Comparison of ENCODE assay signal across 8 cellular contexts in the genomic region with DNA sequence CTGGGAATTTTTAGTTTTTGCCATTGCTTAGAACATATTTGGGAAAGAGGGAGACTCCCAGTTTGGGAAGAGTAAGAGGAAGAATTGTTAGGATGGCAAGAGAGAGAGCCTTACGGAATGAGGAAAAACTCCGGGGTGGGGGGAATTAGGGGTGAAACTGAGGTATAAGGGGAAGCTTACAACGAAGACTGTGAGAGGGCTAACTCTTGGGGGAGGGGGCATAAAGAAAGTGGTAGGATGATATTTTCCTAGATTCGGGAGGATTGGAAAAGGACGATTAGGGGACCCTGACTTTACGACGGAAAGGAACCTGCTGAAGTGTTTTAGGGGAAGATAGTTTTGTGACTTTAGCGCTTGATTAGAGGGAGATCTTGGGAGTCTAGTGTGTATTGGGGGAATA. TPM values are rescaled to one million over a fixed set of nuclear protein-coding genes. Genes with fewer than 3 reads are reported as not detected.
A peak's percentile ranks its signal among the peaks of the same experiment; 100 is the strongest.
DNase-seq lines count a peak whose midpoint lies in the region; ATAC-seq and TF ChIP-seq lines count a peak whose summit lies in the region.

No MANE protein-coding gene starts in this region.

- H4K20me1 ChIP-seq in BLaER1, result peaks cover 43% of the 10 kb centered on the region; the same call in 1 of the 2 replicates
- H4K20me1 ChIP-seq in Karpas-422 (ENCODE audit: insufficient read depth, low read depth, low read length), result peaks cover 10% of the 10 kb centered on the region; the same call in 1 of the 2 replicates

- H3K27ac ChIP-seq in BLaER1, result peak overlapping the region; percentile 84
- H3K27ac ChIP-seq in Karpas-422 (ENCODE audit: low read length), result peak overlapping the region; percentile 94
- H3K27ac ChIP-seq in naive thymus-derived CD4-positive, alpha-beta T cell (ENCODE audit: low read depth, low read length), result peak overlapping the region; percentile 87

- CTCF ChIA-PET in naive thymus-derived CD4-positive, alpha-beta T cell (lab: Charles Lee), result interaction anchor here (1.1 kb wide), 1 partner anchor 23 kb away, joined by 4 read pairs; no protein-coding TSS in a partner anchor

- peaks cover 56% of the 10 kb centered on the region for H3K79me2 ChIP-seq in Karpas-422 (ENCODE audit: low read length)

- no peak for ATAC-seq in naive thymus-derived CD4-positive, alpha-beta T cell

- no peaks in the 10 kb centered on the region for H3K27me3 Mint-ChIP-seq in naive thymus-derived CD4-positive, alpha-beta T cell

- H3K9me2 ChIP-seq in Karpas-422 (replicated peaks; ENCODE audit: insufficient read depth, low read length), result no peaks in the 10 kb centered on the region

- H3K4me3 Mint-ChIP-seq in naive thymus-derived CD4-positive, alpha-beta T cell, result peak overlapping the region; percentile 89 to 98 (median 95)

- peaks cover 14% of the 10 kb centered on the region; the same call in 1 of the 2 replicates for H3K4me1 ChIP-seq in BLaER1
- H3K4me1 ChIP-seq in Karpas-422 (ENCODE audit: low read length), result peaks cover 67% of the 10 kb centered on the region
- H3K4me1 ChIP-seq in naive thymus-derived CD4-positive, alpha-beta T cell (ENCODE audit: control insufficient read depth in 2 of 2, insufficient read depth in 2 of 2, low read length in 2 of 2), result peaks cover 3 to 4% of the 10 kb centered on the region in 2 donors

- H3K4me2 ChIP-seq in BLaER1, result peak overlapping the region; percentile 64
- peak overlapping the region; percentile 77 for H3K4me2 ChIP-seq in Karpas-422 (ENCODE audit: low read depth, low read length, poor library complexity, severe bottlenecking)

- peaks cover 8 to 27% (median 17%) of the 10 kb centered on the region in 7 donors for H3K4me1 Mint-ChIP-seq in naive thymus-derived CD4-positive, alpha-beta T cell

- H3K4me3 ChIP-seq in BLaER1, result peak overlapping the region; percentile 79
- H3K4me3 ChIP-seq in Karpas-422 (ENCODE audit: low read length), result peak overlapping the region; percentile 82
- peak overlapping the region; percentile 74 for H3K4me3 ChIP-seq in choroid plexus epithelial cell (ENCODE audit: low read depth, low read length)
- peak overlapping the region; percentile 86 for H3K4me3 ChIP-seq in naive thymus-derived CD4-positive, alpha-beta T cell (ENCODE audit: low read length)

- DNase-seq in Karpas-422 (peak; percentile 61), choroid plexus epithelial cell (ENCODE audit: low read depth) (no peak), NCI-H774 (lab: John Stamatoyannopoulos, UW) (no peak), DMS153 (lab: John Stamatoyannopoulos, UW) (no peak), NCI-H226 (no peak)
- no peak for DNase-seq in naive thymus-derived CD4-positive, alpha-beta T cell
- no peak for DNase-seq in stimulated activated CD4-positive, alpha-beta T cell treated with anti-CD3 and anti-CD28 coated beads, Interleukin-2, amount 100 ng/mL, for 24 hours

- peak overlapping the region; percentile 88 for H3K9ac ChIP-seq in BLaER1
- H3K9ac ChIP-seq in Karpas-422 (ENCODE audit: low read length), result peak overlapping the region; percentile 94

- TF ChIP-seq CTCF in choroid plexus epithelial cell (conservative IDR thresholded peaks at IDR 0.05; ENCODE audit: low read depth, low read length), result no peak

- H3K9me3 ChIP-seq in BLaER1, result peaks cover 8% of the 10 kb centered on the region; the same call in 1 of the 2 replicates
- no peaks in the 10 kb centered on the region for H3K9me3 ChIP-seq in Karpas-422 (ENCODE audit: low read length)
- no peaks in the 10 kb centered on the region for H3K9me3 ChIP-seq in naive thymus-derived CD4-positive, alpha-beta T cell (ENCODE audit: control insufficient read depth in 2 of 3, low read length in 3 of 3)

- H3K27me3 ChIP-seq in BLaER1, result peaks cover 92% of the 10 kb centered on the region
- H3K27me3 ChIP-seq in Karpas-422 (ENCODE audit: low read length), result no peaks in the 10 kb centered on the region
- H3K27me3 ChIP-seq in naive thymus-derived CD4-positive, alpha-beta T cell (ENCODE audit: control insufficient read depth in 2 of 2, insufficient read depth in 2 of 2, low read length in 2 of 2), result no peaks in the 10 kb centered on the region

- intact Hi-C loops in naive thymus-derived CD4-positive, alpha-beta T cell (cut with micrococcal nuclease), result no loop called here

- H3K36me3 ChIP-seq in BLaER1, result peaks cover 5% of the 10 kb centered on the region; the same call in 1 of the 2 replicates
- H3K36me3 ChIP-seq in Karpas-422 (ENCODE audit: insufficient read depth, low read length), result peaks cover 8% of the 10 kb centered on the region
- no peaks in the 10 kb centered on the region for H3K36me3 ChIP-seq in naive thymus-derived CD4-positive, alpha-beta T cell (ENCODE audit: control insufficient read depth in 2 of 3, insufficient read depth in 3 of 3, low read length in 3 of 3)

- peaks cover 0 to 2% (median 0%) of the 10 kb centered on the region in 5 donors for H3K36me3 Mint-ChIP-seq in naive thymus-derived CD4-positive, alpha-beta T cell

- H2AFZ ChIP-seq in Karpas-422 (ENCODE audit: low read length), result no peak overlapping the region

- H3K27ac Mint-ChIP-seq in naive thymus-derived CD4-positive, alpha-beta T cell, result peak overlapping the region; percentile 90 to 98 (median 95)

- POLR2A ChIA-PET in naive thymus-derived CD4-positive, alpha-beta T cell (lab: Charles Lee), result no interaction called here

- no peaks in the 10 kb centered on the region for H3K9me3 Mint-ChIP-seq in naive thymus-derived CD4-positive, alpha-beta T cell

RNA-seq across cellular contexts. Expression of gene PHF6, which starts 0.6 kb away (rescaled TPM):
- total RNA-seq in Karpas-422 (2014; rRNA removed; shearing (Covaris generic); ENCODE audit: low replicate concordance), result 82.2 and 184 TPM in 2 replicates
- total RNA-seq in naive thymus-derived CD4-positive, alpha-beta T cell, result 10 to 100 TPM; 11.0 to 34.5 (median 22.3) TPM
- polyA plus RNA-seq in naive thymus-derived CD4-positive, alpha-beta T cell, result 10 to 100 TPM; 21.3 to 29.5 TPM
